Comparison of ENCODE assay signal across 22 cellular contexts in the genomic region with DNA sequence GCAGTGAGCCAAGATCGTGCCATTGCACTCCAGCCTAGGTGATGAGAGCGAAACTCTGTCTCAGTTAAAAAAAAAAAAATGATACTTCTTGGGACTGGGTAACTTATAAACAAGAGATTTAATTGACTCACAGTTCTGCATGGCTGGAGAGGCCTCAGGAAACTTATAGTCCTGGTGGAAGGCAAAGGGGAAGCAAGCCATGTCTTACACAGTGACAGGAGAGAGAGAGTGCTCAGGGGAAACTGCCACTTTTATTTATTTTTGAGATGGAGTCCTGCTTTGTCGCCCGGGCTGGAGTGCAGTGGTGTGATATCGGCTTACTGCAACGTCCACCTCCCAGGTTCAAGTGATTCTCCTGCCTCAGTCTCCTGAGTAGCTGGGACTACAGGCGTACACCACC. TPM values are rescaled to one million over a fixed set of nuclear protein-coding genes. Genes with fewer than 3 reads are reported as not detected.
DNase-seq lines count a peak whose midpoint lies in the region; ATAC-seq and TF ChIP-seq lines count a peak whose summit lies in the region.
"Had no signal": no experiment of that assay in that cellular context is flagged by ENCODE, and none has a peak within 500 bp of the region (broad histone marks: within the 10 kb centered on the region; RNA-seq: fewer than 3 reads in every experiment).

No MANE protein-coding gene starts in this region.

- H3K4me1 ChIP-seq in H9 (ENCODE audit: insufficient read depth, low read length): no peaks in the 10 kb centered on the region

- DNase-seq in T-helper 1 cell (no peak), H9 (no peak), natural killer cell (no peak), HK-2 (ENCODE audit: unreplicated experiment) (no peak), A172 (ENCODE audit: low spot score) (no peak)
- DNase-seq in activated T-helper 1 cell treated with anti-CD3 and anti-CD28 coated beads, Interleukin-12 subunit alpha, Interleukin-12 subunit beta, Interleukin-2, Interleukin-4 antibody, amounts not matched to agents 30 ng/mL and 10 ng/mL and 1 ng/mL, durations not matched to agents 14 hours and 24 hours and 36 hours (ENCODE audit: low spot score): no peak
- DNase-seq: activated CD4-positive, alpha-beta T cell treated with anti-CD3 and anti-CD28 coated beads for 4 hours; activated T-cell treated with anti-CD3 and anti-CD28 coated beads, Interleukin-2, amount 50 U/mL, for 4 hours; amniotic stem cell; CD4-positive, alpha-beta memory T cell; effector CD4-positive, alpha-beta T cell; NCI-H187 treated with DMSO at 0.1 percent for 48 hours; NCI-H446; nucleus accumbens; stimulated activated CD4-positive, alpha-beta T cell treated with anti-CD3 and anti-CD28 coated beads, Interleukin-15, amount 100 ng/mL, for 24 hours; stomach; T1000 had no signal

- peaks cover 18% of the 10 kb centered on the region for H3K23me2 ChIP-seq in H9 (ENCODE audit: insufficient read length, low read depth, low read length, poor library complexity, severe bottlenecking)

- H3K36me3 Mint-ChIP-seq in T-helper 1 cell treated with Interleukin-12 subunit alpha and Interleukin-12 subunit beta and Interleukin-4 antibody, amounts not matched to agents 30 μg/mL and 1 μg/mL, for 36 hours (ENCODE audit: low read depth): peaks cover 18% of the 10 kb centered on the region
- H3K36me3 Mint-ChIP-seq in H9 (ENCODE audit: insufficient read depth in 1 of 3, low read depth in 3 of 3) (peaks cover 15 to 37% (median 16%) of the 10 kb centered on the region in 3 experiments; a peak in 6 of 7 replicates), natural killer cell (no peaks in the 10 kb centered on the region)
- peaks cover 19% of the 10 kb centered on the region for H3K36me3 Mint-ChIP-seq in activated T-helper 1 cell treated with anti-CD3 and anti-CD28 coated beads, Interleukin-12 subunit alpha, Interleukin-12 subunit beta, Interleukin-2, Interleukin-4 antibody, amounts not matched to agents 30 ng/mL and 10 ng/mL and 1 ng/mL, durations not matched to agents 14 hours and 24 hours and 36 hours (ENCODE audit: low read depth)
- peaks cover 21% of the 10 kb centered on the region for H3K36me3 Mint-ChIP-seq in stimulated activated memory B cell treated with anti-CD40 and anti-IgM and Interleukin-4, amounts not matched to agents 10 μg/mL and 1 μg/mL and 100 μg/mL, for 72 hours

- no peak overlapping the region for H3K27ac Mint-ChIP-seq in T-helper 1 cell treated with Interleukin-12 subunit alpha and Interleukin-12 subunit beta and Interleukin-4 antibody, amounts not matched to agents 30 μg/mL and 1 μg/mL, for 36 hours
- H3K27ac Mint-ChIP-seq in H9 (no peak overlapping the region), natural killer cell (no peak overlapping the region)
- no peak overlapping the region for H3K27ac Mint-ChIP-seq in activated T-helper 1 cell treated with anti-CD3 and anti-CD28 coated beads, Interleukin-12 subunit alpha, Interleukin-12 subunit beta, Interleukin-2, Interleukin-4 antibody, amounts not matched to agents 30 ng/mL and 10 ng/mL and 1 ng/mL, durations not matched to agents 14 hours and 24 hours and 36 hours
- H3K27ac Mint-ChIP-seq in stimulated activated memory B cell treated with anti-CD40 and anti-IgM and Interleukin-4, amounts not matched to agents 10 μg/mL and 1 μg/mL and 100 μg/mL, for 72 hours: no peak overlapping the region

- H2BK5ac ChIP-seq in H9 (ENCODE audit: insufficient read length, low read length): no peak overlapping the region

- no CpG with 5 or more reads among the region's 7 CpGs for WGBS in H9 (ENCODE audit: extremely low coverage, insufficient read length, low lambda C conversion rate)

- no peak overlapping the region for H3K14ac ChIP-seq in H9 (ENCODE audit: insufficient read depth, low read length)

- H4K8ac ChIP-seq in H9 (replicated peaks; ENCODE audit: insufficient read length, low read depth, low read length): no peak overlapping the region

- no peak overlapping the region for H2AFZ ChIP-seq in H9 (ENCODE audit: low read length)

- no peak overlapping the region for H2BK20ac ChIP-seq in H9 (ENCODE audit: low read depth, low read length, poor library complexity, severe bottlenecking)

- H2AK5ac ChIP-seq in H9 (ENCODE audit: insufficient read length, low read length): no peak overlapping the region

- H3K56ac ChIP-seq in H9 (ENCODE audit: insufficient read length, low read depth, low read length): no peak overlapping the region

- H3K27ac ChIP-seq in H9 (ENCODE audit: insufficient read length, low read depth, low read length): no peak overlapping the region
- H3K27ac ChIP-seq: stomach had no signal

- peaks cover 25% of the 10 kb centered on the region for H3K4me1 Mint-ChIP-seq in T-helper 1 cell treated with Interleukin-12 subunit alpha and Interleukin-12 subunit beta and Interleukin-4 antibody, amounts not matched to agents 30 μg/mL and 1 μg/mL, for 36 hours (ENCODE audit: low read depth)
- H3K4me1 Mint-ChIP-seq in H9: peaks cover 17 to 24% of the 10 kb centered on the region in 2 experiments
- H3K4me1 Mint-ChIP-seq in activated T-helper 1 cell treated with anti-CD3 and anti-CD28 coated beads, Interleukin-12 subunit alpha, Interleukin-12 subunit beta, Interleukin-2, Interleukin-4 antibody, amounts not matched to agents 30 ng/mL and 10 ng/mL and 1 ng/mL, durations not matched to agents 14 hours and 24 hours and 36 hours (ENCODE audit: low read depth): peaks cover 31% of the 10 kb centered on the region
- peaks cover 24 to 25% of the 10 kb centered on the region in 2 donors for H3K4me1 Mint-ChIP-seq in natural killer cell
- H3K4me1 Mint-ChIP-seq in stimulated activated memory B cell treated with anti-CD40 and anti-IgM and Interleukin-4, amounts not matched to agents 10 μg/mL and 1 μg/mL and 100 μg/mL, for 72 hours: peaks cover 33% of the 10 kb centered on the region

- H4K5ac ChIP-seq in H9 (ENCODE audit: insufficient read length, low read depth, low read length): no peak overlapping the region

- H3K4me2 ChIP-seq in H9 (ENCODE audit: insufficient read depth, insufficient read length, low read length): no peak overlapping the region

- intact Hi-C loops in activated T-helper 1 cell treated with anti-CD3 and anti-CD28 coated beads, Interleukin-12 subunit alpha, Interleukin-12 subunit beta, Interleukin-2, Interleukin-4 antibody, amounts not matched to agents 30 ng/mL and 10 ng/mL and 1 ng/mL, durations not matched to agents 14 hours and 24 hours and 36 hours (cut with micrococcal nuclease): no loop called here
- intact Hi-C loops in natural killer cell (cut with micrococcal nuclease): no loop called here

- no peak for ATAC-seq in natural killer cell
- no peak for ATAC-seq in stimulated activated memory B cell treated with anti-CD40 and anti-IgM and Interleukin-4, amounts not matched to agents 10 μg/mL and 1 μg/mL and 100 μg/mL, for 72 hours
- ATAC-seq: activated T-cell treated with anti-CD3 and anti-CD28 coated beads, Interleukin-2, amount 50 U/mL, for 4 hours had no signal

- no peak overlapping the region for H3T11ph ChIP-seq in H9 (ENCODE audit: low read length)

- no peak overlapping the region for H3K23ac ChIP-seq in H9 (ENCODE audit: insufficient read length, low read depth, low read length)

- no peaks in the 10 kb centered on the region for H3K79me2 ChIP-seq in H9 (ENCODE audit: insufficient read depth, low read length)

- H3K9ac ChIP-seq in H9 (ENCODE audit: extremely low read depth, insufficient read length, low read length): no peak overlapping the region

- H3K18ac ChIP-seq in H9 (ENCODE audit: insufficient read length, low read depth, low read length): no peak overlapping the region

- H3K27me3 ChIP-seq in H9 (ENCODE audit: insufficient read depth, low read length): no peaks in the 10 kb centered on the region
- H3K27me3 ChIP-seq: right atrium auricular region, stomach had no signal

- no peaks in the 10 kb centered on the region for H4K20me1 ChIP-seq in H9 (ENCODE audit: control insufficient read depth, insufficient read depth, insufficient read length)

- no peaks in the 10 kb centered on the region for H3K9me3 ChIP-seq in H9 (ENCODE audit: control insufficient read depth, low read depth, low read length)
- H3K9me3 ChIP-seq: right atrium auricular region, stomach had no signal

- H2BK12ac ChIP-seq in H9 (ENCODE audit: insufficient read length, low read depth, low read length): no peak overlapping the region

- H4K91ac ChIP-seq in H9 (ENCODE audit: insufficient read length, low read depth, low read length): no peak overlapping the region

- no peaks in the 10 kb centered on the region for H3K27me3 Mint-ChIP-seq in T-helper 1 cell treated with Interleukin-12 subunit alpha and Interleukin-12 subunit beta and Interleukin-4 antibody, amounts not matched to agents 30 μg/mL and 1 μg/mL, for 36 hours (ENCODE audit: low read depth)
- H3K27me3 Mint-ChIP-seq in H9 (ENCODE audit: low read depth): no peaks in the 10 kb centered on the region
- H3K27me3 Mint-ChIP-seq in activated T-helper 1 cell treated with anti-CD3 and anti-CD28 coated beads, Interleukin-12 subunit alpha, Interleukin-12 subunit beta, Interleukin-2, Interleukin-4 antibody, amounts not matched to agents 30 ng/mL and 10 ng/mL and 1 ng/mL, durations not matched to agents 14 hours and 24 hours and 36 hours (ENCODE audit: insufficient read depth): no peaks in the 10 kb centered on the region
- no peaks in the 10 kb centered on the region for H3K27me3 Mint-ChIP-seq in natural killer cell (ENCODE audit: low read depth in 2 of 2)
- no peaks in the 10 kb centered on the region for H3K27me3 Mint-ChIP-seq in stimulated activated memory B cell treated with anti-CD40 and anti-IgM and Interleukin-4, amounts not matched to agents 10 μg/mL and 1 μg/mL and 100 μg/mL, for 72 hours
- H3K27me3 Mint-ChIP-seq: central memory CD8-positive, alpha-beta T cell had no signal

- H3K9me3 Mint-ChIP-seq in T-helper 1 cell treated with Interleukin-12 subunit alpha and Interleukin-12 subunit beta and Interleukin-4 antibody, amounts not matched to agents 30 μg/mL and 1 μg/mL, for 36 hours: no peaks in the 10 kb centered on the region
- H3K9me3 Mint-ChIP-seq in H9 (no peaks in the 10 kb centered on the region), natural killer cell (no peaks in the 10 kb centered on the region)
- H3K9me3 Mint-ChIP-seq in activated T-helper 1 cell treated with anti-CD3 and anti-CD28 coated beads, Interleukin-12 subunit alpha, Interleukin-12 subunit beta, Interleukin-2, Interleukin-4 antibody, amounts not matched to agents 30 ng/mL and 10 ng/mL and 1 ng/mL, durations not matched to agents 14 hours and 24 hours and 36 hours: no peaks in the 10 kb centered on the region
- no peaks in the 10 kb centered on the region for H3K9me3 Mint-ChIP-seq in stimulated activated memory B cell treated with anti-CD40 and anti-IgM and Interleukin-4, amounts not matched to agents 10 μg/mL and 1 μg/mL and 100 μg/mL, for 72 hours
- H3K9me3 Mint-ChIP-seq: activated T-cell treated with anti-CD3 and anti-CD28 coated beads, Interleukin-2, amount 50 U/mL, for 4 hours; CD4-positive, alpha-beta memory T cell; central memory CD8-positive, alpha-beta T cell had no signal

- no peaks in the 10 kb centered on the region for H3K79me1 ChIP-seq in H9 (ENCODE audit: insufficient read depth, low read depth, low read length, poor library complexity, severe bottlenecking)

- no peak overlapping the region for H3K4ac ChIP-seq in H9 (ENCODE audit: low read depth, low read length)

- H3K4me3 Mint-ChIP-seq in T-helper 1 cell treated with Interleukin-12 subunit alpha and Interleukin-12 subunit beta and Interleukin-4 antibody, amounts not matched to agents 30 μg/mL and 1 μg/mL, for 36 hours: peak overlapping the region; percentile 18
- H3K4me3 Mint-ChIP-seq in H9 (peak overlapping the region; percentile 84 to 92; a peak in 3 of 5 replicates), natural killer cell (peak overlapping the region; percentile 10)
- peak overlapping the region; percentile 88 for H3K4me3 Mint-ChIP-seq in activated T-helper 1 cell treated with anti-CD3 and anti-CD28 coated beads, Interleukin-12 subunit alpha, Interleukin-12 subunit beta, Interleukin-2, Interleukin-4 antibody, amounts not matched to agents 30 ng/mL and 10 ng/mL and 1 ng/mL, durations not matched to agents 14 hours and 24 hours and 36 hours
- H3K4me3 Mint-ChIP-seq in stimulated activated memory B cell treated with anti-CD40 and anti-IgM and Interleukin-4, amounts not matched to agents 10 μg/mL and 1 μg/mL and 100 μg/mL, for 72 hours: no peak overlapping the region

- H2BK15ac ChIP-seq in H9 (ENCODE audit: low read depth, low read length): no peak overlapping the region

- no peak for TF ChIP-seq CTCF in H9 (conservative IDR thresholded peaks at IDR 0.05)
- TF ChIP-seq CTCF in natural killer cell (IDR thresholded peaks at IDR 0.05): no peak

- no peak overlapping the region for H2BK120ac ChIP-seq in H9 (ENCODE audit: low read depth, low read length, poor library complexity, severe bottlenecking)

RNA-seq across cellular contexts. Expression of a gene that starts 8.2 kb away (rescaled TPM):
- 36.0 TPM in 2 replicates for total RNA-seq in H9 (2021)
- 98.8 and 100 TPM in 2 replicates for total RNA-seq in activated T-helper 1 cell treated with anti-CD3 and anti-CD28 coated beads, Interleukin-12 subunit alpha, Interleukin-12 subunit beta, Interleukin-2, Interleukin-4 antibody, amounts not matched to agents 30 ng/mL and 10 ng/mL and 1 ng/mL, durations not matched to agents 14 hours and 24 hours and 36 hours
- total RNA-seq in natural killer cell: 10 to 100 TPM; 38.3 to 55.8 (median 40.3) TPM
- total RNA-seq in A172 (2014; rRNA removed; shearing (Covaris generic)): 14.7 and 16.6 TPM in 2 replicates

RNA-seq across cellular contexts. Expression of a gene that starts 15.5 kb away (rescaled TPM):
- total RNA-seq in H9 (2021) (35.5 and 35.9 TPM in 2 replicates), natural killer cell (100 to 1,000 TPM; 101 to 127 (median 124) TPM)
- total RNA-seq in activated T-helper 1 cell treated with anti-CD3 and anti-CD28 coated beads, Interleukin-12 subunit alpha, Interleukin-12 subunit beta, Interleukin-2, Interleukin-4 antibody, amounts not matched to agents 30 ng/mL and 10 ng/mL and 1 ng/mL, durations not matched to agents 14 hours and 24 hours and 36 hours: 53.1 and 53.3 TPM in 2 replicates
- 9.0 and 13.9 TPM in 2 replicates for total RNA-seq in A172 (2014; rRNA removed; shearing (Covaris generic))

RNA-seq across cellular contexts. Expression of a gene that starts 17.7 kb away (rescaled TPM):
- total RNA-seq in H9 (2021) (0.22 and 0.63 TPM in 2 replicates), natural killer cell (under 1 TPM in 1 of 3 donors, not detected in 2; 0.43 TPM)
- 0.54 and 0.73 TPM in 2 replicates for total RNA-seq in activated T-helper 1 cell treated with anti-CD3 and anti-CD28 coated beads, Interleukin-12 subunit alpha, Interleukin-12 subunit beta, Interleukin-2, Interleukin-4 antibody, amounts not matched to agents 30 ng/mL and 10 ng/mL and 1 ng/mL, durations not matched to agents 14 hours and 24 hours and 36 hours
- 0.12 TPM in 1 of 2 replicates, not detected in the other for total RNA-seq in A172 (2014; rRNA removed; shearing (Covaris generic))
- total RNA-seq: HT1080, right atrium auricular region, stomach had no signal

RNA-seq across cellular contexts. Expression of a gene that starts 20.5 kb away (rescaled TPM):
- total RNA-seq in H9 (2021) (29.8 and 30.2 TPM in 2 replicates), natural killer cell (10 to 100 TPM; 20.5 to 24.4 (median 21.6) TPM)
- total RNA-seq in activated T-helper 1 cell treated with anti-CD3 and anti-CD28 coated beads, Interleukin-12 subunit alpha, Interleukin-12 subunit beta, Interleukin-2, Interleukin-4 antibody, amounts not matched to agents 30 ng/mL and 10 ng/mL and 1 ng/mL, durations not matched to agents 14 hours and 24 hours and 36 hours: 51.7 and 51.8 TPM in 2 replicates
- 15.1 and 18.2 TPM in 2 replicates for total RNA-seq in A172 (2014; rRNA removed; shearing (Covaris generic))
